Comparison of ENCODE assay signal across 22 cellular contexts in genomic region chr2:45409677-45410076, GRCh38.
"Had no signal": no experiment of that assay in that cellular context is flagged by ENCODE, and none has a peak within 500 bp of the region (broad histone marks: within the 10 kb centered on the region; RNA-seq: fewer than 3 reads in every experiment).

No MANE protein-coding gene starts in this region.

- H2AFZ ChIP-seq: PC-9 had no signal

- H3K27ac ChIP-seq: PC-9, Peyer's patch, SJSA1, SK-N-MC had no signal

- H3K4me2 ChIP-seq: PC-9 had no signal

- H3K27me3 ChIP-seq: MG63, Peyer's patch, SJSA1 had no signal

- DNase-seq: IMR-90, MG63, NCI-H1092 treated with DMSO at 0.1 percent for 48 hours, NCI-H1436, NCI-H187, NCI-H2029, NCI-H2081 treated with DMSO at 0.1 percent for 48 hours, NCI-H2171, NCI-H226, NCI-H446, NCI-H510A, NCI-H524 treated with DMSO at 0.1 percent for 48 hours, NCI-H69, NCI-H774, OCI-M1, PC-9, Peyer's patch, Right ventricle myocardium superior, SIG-M5 had no signal

- H3K4me3 ChIP-seq: MG63, PC-9, Peyer's patch, SJSA1, SK-N-MC had no signal

- H3K9me3 ChIP-seq: MG63, Peyer's patch, SJSA1 had no signal

- H3K4me1 ChIP-seq: Peyer's patch, SJSA1 had no signal

- FAIRE-seq: HepG2 had no signal
